18 cellular contexts compared by ENCODE assay signal in the genomic region with DNA sequence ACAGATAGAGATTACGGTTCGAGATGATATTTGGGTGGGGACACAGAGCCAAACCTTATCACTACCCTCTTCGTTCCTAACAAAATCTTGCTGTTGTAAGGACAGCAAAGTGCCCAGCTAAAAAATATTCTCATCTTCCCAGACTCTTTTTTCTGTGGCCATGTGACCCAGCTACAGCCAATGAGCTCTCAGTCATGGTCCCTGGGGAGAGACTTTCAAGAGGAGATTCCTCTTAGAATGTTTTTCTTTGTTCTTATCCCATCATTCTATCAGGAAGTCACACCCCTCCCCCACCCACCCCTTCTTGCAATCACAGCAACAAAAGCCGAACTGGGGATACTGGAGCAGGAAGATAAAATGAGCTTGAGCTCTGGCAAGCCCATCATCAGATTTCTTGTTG.
DNase-seq lines count a peak whose midpoint lies in the region; ATAC-seq and TF ChIP-seq lines count a peak whose summit lies in the region.
"Had no signal": no experiment of that assay in that cellular context is flagged by ENCODE, and none has a peak within 500 bp of the region (broad histone marks: within the 10 kb centered on the region; RNA-seq: fewer than 3 reads in every experiment).

No MANE protein-coding gene starts in this region.

- POLR2A ChIA-PET in WTC11 (lab: Charles Lee), result no interaction called here

- H3K4me3 ChIP-seq in H7 (ENCODE audit: insufficient read depth, low read depth, low read length), result no peak overlapping the region
- H3K4me3 ChIP-seq: BLaER1, GM12878 had no signal

- DNase-seq in CMK (ENCODE audit: low read depth) (peak; percentile 18), H7 (peak; percentile 24), WTC11 (ENCODE audit: low spot score) (no peak), iPS-NIHi11 (ENCODE audit: low spot score) (peak; percentile 22), immature natural killer cell (no peak)
- DNase-seq: 8988T; AML-193; Calu3; CD8-positive, alpha-beta memory T cell; DMS 273 treated with DMSO at 0.1 percent for 48 hours; GOT3 had no signal

- peaks cover 47% of the 10 kb centered on the region for H3K4me1 Mint-ChIP-seq in WTC11
- no peaks in the 10 kb centered on the region for H3K4me1 Mint-ChIP-seq in immature natural killer cell
- H3K4me1 Mint-ChIP-seq: CD8-positive, alpha-beta memory T cell had no signal

- CTCF ChIA-PET in WTC11 (lab: Charles Lee), result interaction anchor here (0.6 kb wide), 1 partner anchor 340 kb away, joined by 4 read pairs; no protein-coding TSS in a partner anchor

- H3K36me3 ChIP-seq in H7 (replicated peaks; ENCODE audit: control insufficient read depth, insufficient read depth, low read length), result no peaks in the 10 kb centered on the region; the same call in 1 of the 2 replicates
- H3K36me3 ChIP-seq: BLaER1 had no signal

- TF ChIP-seq CTCF in WTC11 (IDR thresholded peaks at IDR 0.05), result no peak

- no peaks in the 10 kb centered on the region for H3K27me3 ChIP-seq in H7 (ENCODE audit: control insufficient read depth, insufficient read depth, low read length)
- H3K27me3 ChIP-seq: BLaER1 had no signal

- H3K27ac Mint-ChIP-seq in WTC11 (no peak overlapping the region), immature natural killer cell (no peak overlapping the region)

- H3K27me3 Mint-ChIP-seq in WTC11 (ENCODE audit: low read depth) (no peaks in the 10 kb centered on the region), immature natural killer cell (ENCODE audit: low read depth in 3 of 3) (peaks cover 0 to 5% (median 2%) of the 10 kb centered on the region in 3 donors)

- H3K36me3 Mint-ChIP-seq in WTC11 (peaks cover 31% of the 10 kb centered on the region), immature natural killer cell (no peaks in the 10 kb centered on the region)
- H3K36me3 Mint-ChIP-seq: CD8-positive, alpha-beta memory T cell had no signal

- H3K4me3 Mint-ChIP-seq in WTC11, result no peak overlapping the region
- no peak overlapping the region for H3K4me3 Mint-ChIP-seq in immature natural killer cell
- H3K4me3 Mint-ChIP-seq: CD8-positive, alpha-beta memory T cell had no signal

- peaks cover 3% of the 10 kb centered on the region; the same call in 1 of the 2 replicates for H3K9me3 Mint-ChIP-seq in WTC11
- peaks cover 0 to 6% (median 0%) of the 10 kb centered on the region in 6 donors for H3K9me3 Mint-ChIP-seq in immature natural killer cell

- ATAC-seq in WTC11 (peak; percentile 77), HG02938 (IDR thresholded peaks at IDR 0.05; ENCODE audit: unreplicated experiment) (no peak), esophagus mucosa (no peak)
- no peak for ATAC-seq in activated CD4-positive, CD25-positive, alpha-beta regulatory T cell treated with anti-CD3 and anti-CD28 coated beads, Interleukin-2, amount 50 U/mL, for 24 hours
- ATAC-seq: GM12878, HCT116, HepG2 had no signal

TF ChIP-seq in WTC11, 78 proteins besides CTCF, POLR2A, EP300 and RAD21 (continues in another document):
- TF ChIP-seq HMGXB4 (CRISPR knock-in tag; IDR thresholded peaks at IDR 0.05) (no peak), ZNF396 (CRISPR knock-in tag; IDR thresholded peaks at IDR 0.05; ENCODE audit: borderline replicate concordance) (no peak), USF1 (CRISPR knock-in tag; IDR thresholded peaks at IDR 0.05) (peak; percentile 74), CREB1 (CRISPR knock-in tag; IDR thresholded peaks at IDR 0.05) (no peak), RORB (CRISPR knock-in tag; IDR thresholded peaks at IDR 0.05) (no peak), SOX15 (CRISPR knock-in tag; IDR thresholded peaks at IDR 0.05) (no peak), USF2 (CRISPR knock-in tag; IDR thresholded peaks at IDR 0.05) (peak; percentile 83), NFYB (CRISPR knock-in tag; conservative IDR thresholded peaks at IDR 0.05; ENCODE audit: low read depth) (no peak; the same call in 1 of the 2 replicates), GTF2I (CRISPR knock-in tag; conservative IDR thresholded peaks at IDR 0.05) (no peak), ZNF512 (CRISPR knock-in tag; IDR thresholded peaks at IDR 0.05; ENCODE audit: borderline replicate concordance) (no peak), OVOL2 (CRISPR knock-in tag; IDR thresholded peaks at IDR 0.05; ENCODE audit: borderline replicate concordance) (no peak)
- TF ChIP-seq, protein P1, sequence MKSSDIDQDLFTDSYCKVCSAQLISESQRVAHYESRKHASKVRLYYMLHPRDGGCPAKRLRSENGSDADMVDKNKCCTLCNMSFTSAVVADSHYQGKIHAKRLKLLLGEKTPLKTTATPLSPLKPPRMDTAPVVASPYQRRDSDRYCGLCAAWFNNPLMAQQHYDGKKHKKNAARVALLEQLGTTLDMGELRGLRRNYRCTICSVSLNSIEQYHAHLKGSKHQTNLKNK (CRISPR knock-in tag; IDR thresholded peaks at IDR 0.05), result no peak
- TF ChIP-seq, protein P2, sequence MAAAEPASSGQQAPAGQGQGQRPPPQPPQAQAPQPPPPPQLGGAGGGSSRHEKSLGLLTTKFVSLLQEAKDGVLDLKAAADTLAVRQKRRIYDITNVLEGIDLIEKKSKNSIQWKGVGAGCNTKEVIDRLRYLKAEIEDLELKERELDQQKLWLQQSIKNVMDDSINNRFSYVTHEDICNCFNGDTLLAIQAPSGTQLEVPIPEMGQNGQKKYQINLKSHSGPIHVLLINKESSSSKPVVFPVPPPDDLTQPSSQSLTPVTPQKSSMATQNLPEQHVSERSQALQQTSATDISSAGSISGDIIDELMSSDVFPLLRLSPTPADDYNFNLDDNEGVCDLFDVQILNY (CRISPR knock-in tag; IDR thresholded peaks at IDR 0.05), result no peak
- TF ChIP-seq, protein P3, sequence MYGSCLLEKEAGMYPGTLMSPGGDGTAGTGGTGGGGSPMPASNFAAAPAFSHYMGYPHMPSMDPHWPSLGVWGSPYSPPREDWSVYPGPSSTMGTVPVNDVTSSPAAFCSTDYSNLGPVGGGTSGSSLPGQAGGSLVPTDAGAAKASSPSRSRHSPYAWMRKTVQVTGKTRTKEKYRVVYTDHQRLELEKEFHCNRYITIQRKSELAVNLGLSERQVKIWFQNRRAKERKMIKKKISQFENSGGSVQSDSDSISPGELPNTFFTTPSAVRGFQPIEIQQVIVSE (CRISPR knock-in tag; IDR thresholded peaks at IDR 0.05; ENCODE audit: borderline replicate concordance), result no peak
- TF ChIP-seq, protein P4, sequence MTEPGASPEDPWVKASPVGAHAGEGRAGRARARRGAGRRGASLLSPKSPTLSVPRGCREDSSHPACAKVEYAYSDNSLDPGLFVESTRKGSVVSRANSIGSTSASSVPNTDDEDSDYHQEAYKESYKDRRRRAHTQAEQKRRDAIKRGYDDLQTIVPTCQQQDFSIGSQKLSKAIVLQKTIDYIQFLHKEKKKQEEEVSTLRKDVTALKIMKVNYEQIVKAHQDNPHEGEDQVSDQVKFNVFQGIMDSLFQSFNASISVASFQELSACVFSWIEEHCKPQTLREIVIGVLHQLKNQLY (CRISPR knock-in tag; IDR thresholded peaks at IDR 0.05), result no peak
- TF ChIP-seq, protein P5, sequence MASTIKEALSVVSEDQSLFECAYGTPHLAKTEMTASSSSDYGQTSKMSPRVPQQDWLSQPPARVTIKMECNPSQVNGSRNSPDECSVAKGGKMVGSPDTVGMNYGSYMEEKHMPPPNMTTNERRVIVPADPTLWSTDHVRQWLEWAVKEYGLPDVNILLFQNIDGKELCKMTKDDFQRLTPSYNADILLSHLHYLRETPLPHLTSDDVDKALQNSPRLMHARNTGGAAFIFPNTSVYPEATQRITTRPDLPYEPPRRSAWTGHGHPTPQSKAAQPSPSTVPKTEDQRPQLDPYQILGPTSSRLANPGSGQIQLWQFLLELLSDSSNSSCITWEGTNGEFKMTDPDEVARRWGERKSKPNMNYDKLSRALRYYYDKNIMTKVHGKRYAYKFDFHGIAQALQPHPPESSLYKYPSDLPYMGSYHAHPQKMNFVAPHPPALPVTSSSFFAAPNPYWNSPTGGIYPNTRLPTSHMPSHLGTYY (CRISPR knock-in tag; IDR thresholded peaks at IDR 0.05), result no peak

Comparison
In these comparisons a context has a peak if more than half of its experiments do, and no peak if none do; other contexts are left out.
1. DNase-seq: peak in CMK (single experiment), H7 (single experiment) and iPS-NIHi11 (single experiment); none in WTC11 (single experiment) and immature natural killer cell (0 of 3).